1 cellular context compared by ENCODE assay signal in the genomic region with DNA sequence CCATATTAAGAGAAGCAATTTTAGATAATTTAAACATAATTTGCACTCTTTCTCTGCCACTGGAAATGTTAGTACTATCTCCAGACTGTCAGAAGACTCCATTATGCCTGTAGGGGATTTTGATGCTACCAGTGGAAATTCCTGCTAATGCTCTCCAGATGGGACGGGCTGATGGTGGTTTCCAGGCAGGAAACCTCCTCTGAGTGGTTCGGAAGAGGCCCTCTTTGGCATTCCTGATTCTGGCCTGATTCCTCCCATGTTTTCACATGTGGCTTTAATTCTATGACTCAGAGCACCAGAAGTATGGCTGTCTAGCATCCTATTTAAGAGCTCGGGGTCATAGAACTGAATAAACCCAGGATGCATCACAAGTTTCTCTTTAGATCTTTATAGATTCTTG.
TF ChIP-seq lines count a peak whose summit lies in the region.

No MANE protein-coding gene starts in this region.

TF ChIP-seq in SK-N-SH treated with all-trans-retinoic acid at 6 μM for 48 hours, 23 proteins besides CTCF, POLR2A, EP300 and RAD21 (continued from another document):
- TF ChIP-seq ZFP30 (CRISPR knock-in tag; IDR thresholded peaks at IDR 0.05) (0 out of 2 replicates have a peak, but pooled peaks have one; percentile 23), TCF4 (CRISPR knock-in tag; IDR thresholded peaks at IDR 0.05; ENCODE audit: borderline replicate concordance) (peak; percentile 99)
TF ChIP-seq in SK-N-SH treated with all-trans-retinoic acid at 6 μM for 48 hours: peak in this region for 7.
